ENCODE assay signal across 1 cellular context in the genomic region with DNA sequence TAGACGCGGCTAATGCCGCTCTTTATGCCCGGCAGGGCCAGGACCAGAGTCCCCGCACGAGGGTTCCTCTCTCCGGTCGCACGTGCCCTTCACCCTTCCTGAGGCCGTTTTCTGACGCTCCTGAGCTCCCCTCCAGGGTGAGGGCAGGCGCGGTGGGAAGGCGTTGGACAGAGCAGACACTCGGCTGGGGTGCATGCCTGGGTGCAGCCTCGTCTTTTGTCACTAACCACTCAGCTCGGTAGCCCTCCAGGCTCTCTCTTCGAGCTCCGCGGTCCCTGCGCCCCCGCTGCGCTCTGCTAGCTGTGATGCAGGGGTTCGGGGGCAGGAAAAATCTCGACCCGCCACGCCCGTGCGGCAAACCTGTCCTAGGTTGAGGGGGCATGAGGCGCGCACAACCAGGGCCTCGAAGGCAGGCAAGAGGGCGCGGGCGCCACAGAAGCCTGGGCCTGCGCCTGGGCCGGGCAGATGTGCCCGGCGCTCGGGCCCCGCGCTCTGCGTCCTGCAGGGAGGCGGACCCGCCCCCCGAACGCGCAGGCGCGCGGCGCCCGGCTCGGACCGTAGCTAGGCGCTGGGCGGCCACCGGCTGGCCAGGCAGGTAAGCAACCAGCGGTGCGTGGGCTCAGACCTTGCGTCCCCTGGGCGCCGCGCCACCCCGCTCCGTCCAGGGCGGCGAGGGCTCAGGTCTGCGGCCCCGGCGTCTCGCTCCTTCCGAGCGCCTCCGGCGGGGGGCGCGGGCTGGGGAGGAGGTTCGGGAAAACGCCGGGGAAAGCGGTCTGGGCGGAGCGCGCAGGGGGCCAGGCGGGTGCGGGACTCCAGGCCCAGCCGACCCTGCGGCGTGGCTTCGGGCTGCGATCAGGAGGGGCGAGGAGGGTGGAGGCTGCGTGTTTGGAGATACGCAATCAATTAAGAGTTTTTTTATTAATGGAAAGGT.
A peak's percentile ranks its signal among the peaks of the same experiment; 100 is the strongest.
TF ChIP-seq lines count a peak whose summit lies in the region.

Gene L3MBTL1, plus strand, starts transcription at position 548 of the 931 bp plus-strand sequence. CDS start 5,807 bp downstream, outside the sequence.

TF ChIP-seq in HepG2, 621 proteins besides CTCF, POLR2A, EP300 and RAD21 (continued from another document and continues in another):
- peak; percentile 73 for TF ChIP-seq GMEB1 (CRISPR knock-in tag; IDR thresholded peaks at IDR 0.05; ENCODE audit: borderline replicate concordance)
- 0 out of 2 replicates have a peak, but pooled peaks have one; percentile 89 for TF ChIP-seq ZNF713 (CRISPR knock-in tag; IDR thresholded peaks at IDR 0.05)
- TF ChIP-seq POLR2G (IDR thresholded peaks at IDR 0.05; ENCODE audit: low read depth, low read length), result peak; percentile 84
- no peak for TF ChIP-seq TGIF2 (CRISPR knock-in tag; IDR thresholded peaks at IDR 0.05)
- TF ChIP-seq ZNF768 (CRISPR knock-in tag; IDR thresholded peaks at IDR 0.05), result peak; percentile 80
- no peak for TF ChIP-seq ATF7 (IDR thresholded peaks at IDR 0.05)
- peak; percentile 37; the same call in 1 of the 2 replicates for TF ChIP-seq ATF7 (CRISPR knock-in tag; IDR thresholded peaks at IDR 0.05)
- TF ChIP-seq SIX4 (CRISPR knock-in tag; IDR thresholded peaks at IDR 0.05), result no peak
- peak; percentile 47; the same call in 1 of the 2 replicates for TF ChIP-seq ZBTB2 (CRISPR knock-in tag; IDR thresholded peaks at IDR 0.05; ENCODE audit: low read depth)
- TF ChIP-seq LBX2 (CRISPR knock-in tag; IDR thresholded peaks at IDR 0.05; ENCODE audit: borderline replicate concordance), result peak; percentile 95
- TF ChIP-seq, protein P1, sequence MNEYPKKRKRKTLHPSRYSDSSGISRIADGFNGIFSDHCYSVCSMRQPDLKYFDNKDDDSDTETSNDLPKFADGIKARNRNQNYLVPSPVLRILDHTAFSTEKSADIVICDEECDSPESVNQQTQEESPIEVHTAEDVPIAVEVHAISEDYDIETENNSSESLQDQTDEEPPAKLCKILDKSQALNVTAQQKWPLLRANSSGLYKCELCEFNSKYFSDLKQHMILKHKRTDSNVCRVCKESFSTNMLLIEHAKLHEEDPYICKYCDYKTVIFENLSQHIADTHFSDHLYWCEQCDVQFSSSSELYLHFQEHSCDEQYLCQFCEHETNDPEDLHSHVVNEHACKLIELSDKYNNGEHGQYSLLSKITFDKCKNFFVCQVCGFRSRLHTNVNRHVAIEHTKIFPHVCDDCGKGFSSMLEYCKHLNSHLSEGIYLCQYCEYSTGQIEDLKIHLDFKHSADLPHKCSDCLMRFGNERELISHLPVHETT (CRISPR knock-in tag; conservative IDR thresholded peaks at IDR 0.05), result 0 out of 2 replicates have a peak, but pooled peaks have one; percentile 44
- no peak for TF ChIP-seq SRSF1 (optimal IDR thresholded peaks at IDR 0.05; ENCODE audit: low read depth, low read length)
- peak; percentile 45; the same call in 1 of the 2 replicates for TF ChIP-seq ZNF589 (CRISPR knock-in tag; conservative IDR thresholded peaks at IDR 0.05)
- no peak; the same call in 1 of the 2 replicates for TF ChIP-seq ZNF431 (CRISPR knock-in tag; IDR thresholded peaks at IDR 0.05; ENCODE audit: borderline replicate concordance, low read depth)
- peak; percentile 10 for TF ChIP-seq PTBP1 (IDR thresholded peaks at IDR 0.05; ENCODE audit: low read depth, low read length, poor library complexity, severe bottlenecking)
- no peak for TF ChIP-seq ZC3H4 (CRISPR knock-in tag; IDR thresholded peaks at IDR 0.05; ENCODE audit: borderline replicate concordance)
- no peak for TF ChIP-seq ZNF354B (CRISPR knock-in tag; IDR thresholded peaks at IDR 0.05)
- peak; percentile 83; the same call in 1 of the 2 replicates for TF ChIP-seq ZNF160 (CRISPR knock-in tag; IDR thresholded peaks at IDR 0.05)
- no peak for TF ChIP-seq ZNF496 (CRISPR knock-in tag; IDR thresholded peaks at IDR 0.05; ENCODE audit: insufficient replicate concordance)
- TF ChIP-seq HOXA5 (CRISPR knock-in tag; IDR thresholded peaks at IDR 0.05), result no peak
- TF ChIP-seq NFKB2 (CRISPR knock-in tag; IDR thresholded peaks at IDR 0.05; ENCODE audit: borderline replicate concordance), result 0 out of 2 replicates have a peak, but pooled peaks have one; percentile 68
- no peak for TF ChIP-seq U2AF1 (optimal IDR thresholded peaks at IDR 0.05; ENCODE audit: low read depth, low read length)
- TF ChIP-seq MXI1 (IDR thresholded peaks at IDR 0.05; ENCODE audit: borderline replicate concordance, low read depth, low read length), result peak; percentile 35; the same call in 1 of the 3 replicates
- TF ChIP-seq RFX1 (IDR thresholded peaks at IDR 0.05), result no peak
- TF ChIP-seq, protein P2, sequence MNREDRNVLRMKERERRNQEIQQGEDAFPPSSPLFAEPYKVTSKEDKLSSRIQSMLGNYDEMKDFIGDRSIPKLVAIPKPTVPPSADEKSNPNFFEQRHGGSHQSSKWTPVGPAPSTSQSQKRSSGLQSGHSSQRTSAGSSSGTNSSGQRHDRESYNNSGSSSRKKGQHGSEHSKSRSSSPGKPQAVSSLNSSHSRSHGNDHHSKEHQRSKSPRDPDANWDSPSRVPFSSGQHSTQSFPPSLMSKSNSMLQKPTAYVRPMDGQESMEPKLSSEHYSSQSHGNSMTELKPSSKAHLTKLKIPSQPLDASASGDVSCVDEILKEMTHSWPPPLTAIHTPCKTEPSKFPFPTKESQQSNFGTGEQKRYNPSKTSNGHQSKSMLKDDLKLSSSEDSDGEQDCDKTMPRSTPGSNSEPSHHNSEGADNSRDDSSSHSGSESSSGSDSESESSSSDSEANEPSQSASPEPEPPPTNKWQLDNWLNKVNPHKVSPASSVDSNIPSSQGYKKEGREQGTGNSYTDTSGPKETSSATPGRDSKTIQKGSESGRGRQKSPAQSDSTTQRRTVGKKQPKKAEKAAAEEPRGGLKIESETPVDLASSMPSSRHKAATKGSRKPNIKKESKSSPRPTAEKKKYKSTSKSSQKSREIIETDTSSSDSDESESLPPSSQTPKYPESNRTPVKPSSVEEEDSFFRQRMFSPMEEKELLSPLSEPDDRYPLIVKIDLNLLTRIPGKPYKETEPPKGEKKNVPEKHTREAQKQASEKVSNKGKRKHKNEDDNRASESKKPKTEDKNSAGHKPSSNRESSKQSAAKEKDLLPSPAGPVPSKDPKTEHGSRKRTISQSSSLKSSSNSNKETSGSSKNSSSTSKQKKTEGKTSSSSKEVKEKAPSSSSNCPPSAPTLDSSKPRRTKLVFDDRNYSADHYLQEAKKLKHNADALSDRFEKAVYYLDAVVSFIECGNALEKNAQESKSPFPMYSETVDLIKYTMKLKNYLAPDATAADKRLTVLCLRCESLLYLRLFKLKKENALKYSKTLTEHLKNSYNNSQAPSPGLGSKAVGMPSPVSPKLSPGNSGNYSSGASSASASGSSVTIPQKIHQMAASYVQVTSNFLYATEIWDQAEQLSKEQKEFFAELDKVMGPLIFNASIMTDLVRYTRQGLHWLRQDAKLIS (CRISPR knock-in tag; IDR thresholded peaks at IDR 0.05), result no peak
- no peak for TF ChIP-seq ZNF644 (CRISPR knock-in tag; IDR thresholded peaks at IDR 0.05; ENCODE audit: low read depth)
- TF ChIP-seq ZNF275 (CRISPR knock-in tag; IDR thresholded peaks at IDR 0.05; ENCODE audit: borderline replicate concordance), result peak; percentile 86; the same call in 1 of the 2 replicates
- TF ChIP-seq SRSF4 (IDR thresholded peaks at IDR 0.05; ENCODE audit: low read depth, low read length, poor library complexity, severe bottlenecking), result no peak
- TF ChIP-seq GATAD2A (CRISPR knock-in tag; IDR thresholded peaks at IDR 0.05), result no peak
- TF ChIP-seq ZSCAN9 (CRISPR knock-in tag; IDR thresholded peaks at IDR 0.05; ENCODE audit: borderline replicate concordance), result no peak
- peak; percentile 96 for TF ChIP-seq IKZF4 (CRISPR knock-in tag; IDR thresholded peaks at IDR 0.05; ENCODE audit: borderline replicate concordance, low read depth, not compliant biosample characterization)
- peak; percentile 91; the same call in 1 of the 2 replicates for TF ChIP-seq CREBL2 (CRISPR knock-in tag; IDR thresholded peaks at IDR 0.05; ENCODE audit: borderline replicate concordance)
- no peak for TF ChIP-seq RBAK (CRISPR knock-in tag; IDR thresholded peaks at IDR 0.05)
- TF ChIP-seq DMAP1 (CRISPR knock-in tag; IDR thresholded peaks at IDR 0.05), result peak; percentile 38; the same call in 1 of the 2 replicates
- no peak for TF ChIP-seq GABPA (IDR thresholded peaks at IDR 0.05; ENCODE audit: low read depth, low read length)
- TF ChIP-seq GABPA (CRISPR knock-in tag; IDR thresholded peaks at IDR 0.05; ENCODE audit: low read depth), result no peak
- TF ChIP-seq DPF2 (CRISPR knock-in tag; IDR thresholded peaks at IDR 0.05; ENCODE audit: borderline replicate concordance, low read depth), result 0 out of 2 replicates have a peak, but pooled peaks have one; percentile 39
- no peak for TF ChIP-seq ZNF740 (CRISPR knock-in tag; IDR thresholded peaks at IDR 0.05)
- TF ChIP-seq ARHGAP35 (CRISPR knock-in tag; IDR thresholded peaks at IDR 0.05; ENCODE audit: borderline replicate concordance), result peak; percentile 25; the same call in 1 of the 2 replicates
- peak; percentile 66; the same call in 1 of the 2 replicates for TF ChIP-seq AHR (CRISPR knock-in tag; IDR thresholded peaks at IDR 0.05)
- TF ChIP-seq MXD4 (CRISPR knock-in tag; IDR thresholded peaks at IDR 0.05), result peak; percentile 51
- TF ChIP-seq IRX3 (CRISPR knock-in tag; IDR thresholded peaks at IDR 0.05; ENCODE audit: borderline replicate concordance, low read depth), result no peak; the same call in 1 of the 2 replicates
- TF ChIP-seq ZMYM3 (CRISPR knock-in tag; IDR thresholded peaks at IDR 0.05), result peak; percentile 7; the same call in 1 of the 2 replicates
- TF ChIP-seq ZNF256 (CRISPR knock-in tag; conservative IDR thresholded peaks at IDR 0.05), result no peak
- no peak for TF ChIP-seq RBM22 (optimal IDR thresholded peaks at IDR 0.05; ENCODE audit: low read length)
- TF ChIP-seq PRDM4 (CRISPR knock-in tag; IDR thresholded peaks at IDR 0.05; ENCODE audit: borderline replicate concordance), result no peak
- peak; percentile 32; the same call in 1 of the 2 replicates for TF ChIP-seq ZMAT3 (CRISPR knock-in tag; conservative IDR thresholded peaks at IDR 0.05)
- TF ChIP-seq U2AF2 (IDR thresholded peaks at IDR 0.05; ENCODE audit: low read depth, low read length), result no peak
